In the genomic region with DNA sequence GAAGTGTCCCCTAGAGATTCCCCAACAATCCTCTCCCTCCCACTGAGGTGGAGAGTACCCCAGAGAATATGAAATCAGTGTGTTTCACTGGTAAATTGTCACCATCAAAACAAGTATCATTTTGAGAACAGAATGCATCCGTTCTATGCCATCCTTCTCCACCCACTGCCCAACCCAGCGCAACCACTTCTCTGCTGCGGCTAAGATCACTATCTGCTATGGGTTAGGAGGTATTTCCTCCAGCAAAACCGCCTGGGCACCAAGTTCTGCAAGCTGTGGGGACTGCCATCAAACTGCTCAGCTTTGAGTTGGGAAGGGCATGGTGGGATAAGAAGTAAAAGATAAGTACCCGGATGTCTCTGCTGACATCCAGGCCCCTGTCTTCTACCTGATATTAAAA, we compare ENCODE assay signal across 10 cellular contexts. TPM values are rescaled to one million over a fixed set of nuclear protein-coding genes. Genes with fewer than 3 reads are reported as not detected.
DNase-seq lines count a peak whose midpoint lies in the region; ATAC-seq lines count a peak whose summit lies in the region.
"Had no signal": no experiment of that assay in that cellular context is flagged by ENCODE, and none has a peak within 500 bp of the region (broad histone marks: within the 10 kb centered on the region; RNA-seq: fewer than 3 reads in every experiment).

No MANE protein-coding gene starts in this region.

- peaks cover 0 to 1% (median 0%) of the 10 kb centered on the region in 3 donors for H3K27me3 Mint-ChIP-seq in immature natural killer cell (ENCODE audit: low read depth in 3 of 3)
- no peaks in the 10 kb centered on the region for H3K27me3 Mint-ChIP-seq in stimulated activated naive CD8-positive, alpha-beta T cell treated with anti-CD3 and anti-CD28 coated beads, Interleukin-15, Interleukin-2, amounts not matched to agents 100 ng/mL and 50 ng/mL, for 24 hours

- DNase-seq in activated naive CD4-positive, alpha-beta T cell treated with Interleukin-2 at 50 U/mL for 16 hours, result peak; percentile 65
- no peak for DNase-seq in activated naive CD4-positive, alpha-beta T cell treated with anti-CD3 and anti-CD28 coated beads, Interleukin-2, amount 50 U/mL, for 16 hours
- DNase-seq in activated CD4-positive, alpha-beta T cell treated with anti-CD3 and anti-CD28 coated beads, Interleukin-2, amount 50 U/mL, for 48 hours, result peak; percentile 65 to 76
- DNase-seq in immature natural killer cell, result peak; percentile 35 to 51 (median 35)
- no peak for DNase-seq in NOMO-1 (lab: John Stamatoyannopoulos, UW; ENCODE audit: unreplicated experiment in 2 of 2)
- DNase-seq in SHP77 treated with DMSO at 0.1 percent for 48 hours (lab: John Stamatoyannopoulos, UW), result no peak
- DNase-seq: amygdala, OCI-M1 had no signal

- H3K36me3 Mint-ChIP-seq in immature natural killer cell, result peaks cover 61 to 80% (median 64%) of the 10 kb centered on the region in 3 donors
- peaks cover 84% of the 10 kb centered on the region for H3K36me3 Mint-ChIP-seq in stimulated activated naive CD8-positive, alpha-beta T cell treated with anti-CD3 and anti-CD28 coated beads, Interleukin-15, Interleukin-2, amounts not matched to agents 100 ng/mL and 50 ng/mL, for 24 hours (ENCODE audit: low read depth)

- no peaks in the 10 kb centered on the region for H3K9me3 Mint-ChIP-seq in immature natural killer cell
- no peaks in the 10 kb centered on the region for H3K9me3 Mint-ChIP-seq in stimulated activated naive CD8-positive, alpha-beta T cell treated with anti-CD3 and anti-CD28 coated beads, Interleukin-15, Interleukin-2, amounts not matched to agents 100 ng/mL and 50 ng/mL, for 24 hours

- no peak for ATAC-seq in GM21381 (IDR thresholded peaks at IDR 0.05; ENCODE audit: unreplicated experiment)

- H3K27ac Mint-ChIP-seq in immature natural killer cell, result peak overlapping the region in 4 of 6 donors; percentile 2 to 58 (median 42)
- H3K27ac Mint-ChIP-seq in stimulated activated naive CD8-positive, alpha-beta T cell treated with anti-CD3 and anti-CD28 coated beads, Interleukin-15, Interleukin-2, amounts not matched to agents 100 ng/mL and 50 ng/mL, for 24 hours, result peak overlapping the region; percentile 24

- peak overlapping the region; percentile 13 to 60 (median 50) for H3K4me3 Mint-ChIP-seq in immature natural killer cell
- H3K4me3 Mint-ChIP-seq in stimulated activated naive CD8-positive, alpha-beta T cell treated with anti-CD3 and anti-CD28 coated beads, Interleukin-15, Interleukin-2, amounts not matched to agents 100 ng/mL and 50 ng/mL, for 24 hours, result no peak overlapping the region

- H3K4me1 Mint-ChIP-seq in immature natural killer cell, result peaks cover 25 to 32% of the 10 kb centered on the region in 2 donors
- H3K4me1 Mint-ChIP-seq in stimulated activated naive CD8-positive, alpha-beta T cell treated with anti-CD3 and anti-CD28 coated beads, Interleukin-15, Interleukin-2, amounts not matched to agents 100 ng/mL and 50 ng/mL, for 24 hours (ENCODE audit: low read depth), result peaks cover 39% of the 10 kb centered on the region

RNA-seq across cellular contexts. Expression of a gene that starts 24.4 kb away (rescaled TPM):
- polyA plus RNA-seq in immature natural killer cell, result under 1 TPM in 1 of 3 donors, not detected in 2; 0.73 TPM

RNA-seq across cellular contexts. Expression of a gene that starts 25.1 kb away (rescaled TPM):
- polyA plus RNA-seq in immature natural killer cell, result under 1 TPM in 2 of 3 donors, not detected in 1; 0.17 to 0.26 TPM

RNA-seq across cellular contexts. Expression of a gene that starts 29.9 kb away (rescaled TPM):
- polyA plus RNA-seq in immature natural killer cell, result not detected

RNA-seq across cellular contexts. Expression of a gene that starts 38.1 kb away (rescaled TPM):
- polyA plus RNA-seq in immature natural killer cell, result 10 to 100 TPM in 2 of 3 donors, 1 to 10 TPM in 1; 9.8 to 32.3 (median 19.5) TPM

RNA-seq across cellular contexts. Expression of a gene that starts 47.6 kb away (rescaled TPM):
- polyA plus RNA-seq in immature natural killer cell, result 1 to 10 TPM; 1.3 to 4.0 (median 3.4) TPM

Comparison
In these comparisons a context has a peak if more than half of its experiments do, and no peak if none do; other contexts are left out.
1. DNase-seq: peak in activated naive CD4-positive, alpha-beta T cell treated with Interleukin-2 at 50 U/mL for 16 hours (single experiment), activated CD4-positive, alpha-beta T cell treated with anti-CD3 and anti-CD28 coated beads, Interleukin-2, amount 50 U/mL, for 48 hours (2 of 2) and immature natural killer cell (3 of 3); none in activated naive CD4-positive, alpha-beta T cell treated with anti-CD3 and anti-CD28 coated beads, Interleukin-2, amount 50 U/mL, for 16 hours (single experiment), NOMO-1 (0 of 2) and SHP77 treated with DMSO at 0.1 percent for 48 hours (single experiment).